Comparison of ENCODE assay signal across 14 cellular contexts in genomic region chr18:36770315-36770946, GRCh38.
"Had no signal": no experiment of that assay in that cellular context is flagged by ENCODE, and none has a peak within 500 bp of the region (broad histone marks: within the 10 kb centered on the region; RNA-seq: fewer than 3 reads in every experiment).

No MANE protein-coding gene starts in this region.

- H3K9me3 Mint-ChIP-seq: activated naive CD4-positive, alpha-beta T cell treated with anti-CD3 and anti-CD28 coated beads, Interleukin-2, amount 50 U/mL, for 24 hours; activated T-cell treated with anti-CD3 and anti-CD28 coated beads, Interleukin-2, amount 50 U/mL, for 72 hours; immature natural killer cell; stimulated activated memory B cell treated with anti-CD40 and anti-IgM and Interleukin-4, amounts not matched to agents 10 μg/mL and 1 μg/mL and 100 μg/mL, for 72 hours; type B pancreatic cell had no signal

- DNase-seq: activated CD4-positive, alpha-beta T cell treated with anti-CD3 and anti-CD28 coated beads, Interleukin-2, amount 50 U/mL, for 4 hours; activated effector memory CD4-positive, alpha-beta T cell treated with anti-CD3 and anti-CD28 coated beads, Interleukin-2, amount 50 U/mL, for 16 hours; cerebellar nuclear complex; effector CD4-positive, alpha-beta T cell; immature natural killer cell; mesenchymal stem cell; naive thymus-derived CD4-positive, alpha-beta T cell; sigmoid colon; stimulated activated CD4-positive, alpha-beta T cell treated with anti-CD3 and anti-CD28 coated beads, Interleukin-4, amount 100 ng/mL, for 24 hours; testis had no signal

- H3K4me3 Mint-ChIP-seq: activated naive CD4-positive, alpha-beta T cell treated with anti-CD3 and anti-CD28 coated beads, Interleukin-2, amount 50 U/mL, for 24 hours; activated T-cell treated with anti-CD3 and anti-CD28 coated beads, Interleukin-2, amount 50 U/mL, for 72 hours; naive thymus-derived CD4-positive, alpha-beta T cell; stimulated activated memory B cell treated with anti-CD40 and anti-IgM and Interleukin-4, amounts not matched to agents 10 μg/mL and 1 μg/mL and 100 μg/mL, for 72 hours; type B pancreatic cell had no signal

- H3K36me3 Mint-ChIP-seq: immature natural killer cell; stimulated activated memory B cell treated with anti-CD40 and anti-IgM and Interleukin-4, amounts not matched to agents 10 μg/mL and 1 μg/mL and 100 μg/mL, for 72 hours; type B pancreatic cell had no signal

- H3K27me3 Mint-ChIP-seq: type B pancreatic cell had no signal

- ATAC-seq: naive thymus-derived CD4-positive, alpha-beta T cell; stimulated activated memory B cell treated with anti-CD40 and anti-IgM and Interleukin-4, amounts not matched to agents 10 μg/mL and 1 μg/mL and 100 μg/mL, for 72 hours had no signal

- H3K27ac Mint-ChIP-seq: activated naive CD4-positive, alpha-beta T cell treated with anti-CD3 and anti-CD28 coated beads, Interleukin-2, amount 50 U/mL, for 24 hours; activated T-cell treated with anti-CD3 and anti-CD28 coated beads, Interleukin-2, amount 50 U/mL, for 72 hours; naive thymus-derived CD4-positive, alpha-beta T cell; stimulated activated memory B cell treated with anti-CD40 and anti-IgM and Interleukin-4, amounts not matched to agents 10 μg/mL and 1 μg/mL and 100 μg/mL, for 72 hours; type B pancreatic cell had no signal
